2 cellular contexts compared by ENCODE assay signal in genomic region chr1:35745124-35745730, GRCh38.
TF ChIP-seq lines count a peak whose summit lies in the region.

No MANE protein-coding gene starts in this region.

TF ChIP-seq in HepG2, 621 proteins besides CTCF, POLR2A, EP300 and RAD21:
- peak; percentile 86 for TF ChIP-seq MAFF (IDR thresholded peaks at IDR 0.05; ENCODE audit: low read depth, low read length)
- TF ChIP-seq HMGXB4 (CRISPR knock-in tag; IDR thresholded peaks at IDR 0.05; ENCODE audit: borderline replicate concordance in 1 of 2, low read depth in 1 of 2): no peak
- peak; percentile 82 to 89 for TF ChIP-seq MAFK (conservative IDR thresholded peaks at IDR 0.05 in 1 of 2, IDR thresholded peaks at IDR 0.05 in 1 of 2; ENCODE audit: low read length in 2 of 2)
TF ChIP-seq in HepG2: peak in this region for 2.

TF ChIP-seq in K562, 482 proteins besides CTCF, POLR2A, EP300 and RAD21:
- TF ChIP-seq ZBTB17 (CRISPR knock-in tag; IDR thresholded peaks at IDR 0.05): no peak
- TF ChIP-seq ZNF696 (CRISPR knock-in tag; conservative IDR thresholded peaks at IDR 0.05): no peak
- no peak for TF ChIP-seq E2F3 (CRISPR knock-in tag; IDR thresholded peaks at IDR 0.05)
- no peak for TF ChIP-seq SMARCA4 (IDR thresholded peaks at IDR 0.05)
- no peak for TF ChIP-seq ZBTB9 (CRISPR knock-in tag; IDR thresholded peaks at IDR 0.05)
- no peak for TF ChIP-seq ARID1B (IDR thresholded peaks at IDR 0.05)
- TF ChIP-seq SAP30 (IDR thresholded peaks at IDR 0.05; ENCODE audit: borderline replicate concordance, insufficient read depth, low read depth, low read length, poor library complexity, severe bottlenecking): no peak
- TF ChIP-seq ZNF316 (IDR thresholded peaks at IDR 0.05): peak; percentile 82
- TF ChIP-seq C11orf30 (IDR thresholded peaks at IDR 0.05; ENCODE audit: low read depth): peak; percentile 75
- peak; percentile 83 for TF ChIP-seq MAFF (IDR thresholded peaks at IDR 0.05; ENCODE audit: low read length)
- TF ChIP-seq RBBP5 (IDR thresholded peaks at IDR 0.05; ENCODE audit: borderline replicate concordance, insufficient read depth, low read length, poor library complexity, severe bottlenecking): no peak
- TF ChIP-seq USF2 (CRISPR knock-in tag; IDR thresholded peaks at IDR 0.05): no peak
- TF ChIP-seq MAFK (IDR thresholded peaks at IDR 0.05; ENCODE audit: low read length): peak; percentile 66
- TF ChIP-seq CREM (IDR thresholded peaks at IDR 0.05; ENCODE audit: low read depth): no peak
- TF ChIP-seq ZNF197 (CRISPR knock-in tag; IDR thresholded peaks at IDR 0.05; ENCODE audit: low read depth): no peak
- peak; percentile 55 for TF ChIP-seq MAFG (tag; conservative IDR thresholded peaks at IDR 0.05)
TF ChIP-seq in K562: peak in this region for 5.
